In genomic region chr3:30492581-30493192, GRCh38 we compare ENCODE assay signal across 1 cellular context.
TF ChIP-seq lines count a peak whose summit lies in the region.

No MANE protein-coding gene starts in this region.

TF ChIP-seq in HepG2, 621 proteins besides CTCF, POLR2A, EP300 and RAD21 (continued from another document and continues in another):
- TF ChIP-seq UBTF (CRISPR knock-in tag; IDR thresholded peaks at IDR 0.05) (no peak), ZNF607 (CRISPR knock-in tag; IDR thresholded peaks at IDR 0.05; ENCODE audit: borderline replicate concordance) (no peak), ZNF24 (IDR thresholded peaks at IDR 0.05) (peak; percentile 92), ZNF253 (CRISPR knock-in tag; IDR thresholded peaks at IDR 0.05; ENCODE audit: borderline replicate concordance) (no peak), ZBTB21 (CRISPR knock-in tag; IDR thresholded peaks at IDR 0.05) (no peak), MAFF (IDR thresholded peaks at IDR 0.05; ENCODE audit: low read depth, low read length) (peak; percentile 29), MATR3 (CRISPR knock-in tag; IDR thresholded peaks at IDR 0.05) (no peak), ZNF234 (CRISPR knock-in tag; conservative IDR thresholded peaks at IDR 0.05) (no peak), ZNF616 (CRISPR knock-in tag; IDR thresholded peaks at IDR 0.05; ENCODE audit: low read depth) (no peak), ZNF501 (CRISPR knock-in tag; IDR thresholded peaks at IDR 0.05) (no peak), MED1 (CRISPR knock-in tag; IDR thresholded peaks at IDR 0.05) (peak; percentile 87), ATF2 (CRISPR knock-in tag; IDR thresholded peaks at IDR 0.05) (no peak), ARID3A (IDR thresholded peaks at IDR 0.05; ENCODE audit: low read depth, low read length) (peak; percentile 100), ZNF468 (CRISPR knock-in tag; IDR thresholded peaks at IDR 0.05) (no peak), DMTF1 (CRISPR knock-in tag; IDR thresholded peaks at IDR 0.05) (no peak), ZFP62 (CRISPR knock-in tag; IDR thresholded peaks at IDR 0.05) (no peak), CBFB (CRISPR knock-in tag; IDR thresholded peaks at IDR 0.05) (no peak), XBP1 (CRISPR knock-in tag; IDR thresholded peaks at IDR 0.05) (no peak), CENPT (CRISPR knock-in tag; IDR thresholded peaks at IDR 0.05; ENCODE audit: low read depth) (no peak), ATRX (CRISPR knock-in tag; IDR thresholded peaks at IDR 0.05; ENCODE audit: borderline replicate concordance) (no peak), SALL1 (CRISPR knock-in tag; IDR thresholded peaks at IDR 0.05) (peak; percentile 66; the same call in 1 of the 2 replicates), SETDB1 (CRISPR knock-in tag; IDR thresholded peaks at IDR 0.05; ENCODE audit: borderline replicate concordance) (no peak), ASH2L (IDR thresholded peaks at IDR 0.05; ENCODE audit: insufficient read length, low read depth, low read length) (peak; percentile 76), LCORL (IDR thresholded peaks at IDR 0.05) (peak; percentile 47; the same call in 1 of the 2 replicates), LCORL (CRISPR knock-in tag; IDR thresholded peaks at IDR 0.05) (no peak; the same call in 1 of the 2 replicates), ZNF782 (CRISPR knock-in tag; IDR thresholded peaks at IDR 0.05; ENCODE audit: borderline replicate concordance) (no peak), TBL1XR1 (IDR thresholded peaks at IDR 0.05; ENCODE audit: borderline replicate concordance, low read length, partially characterized antibody) (peak; percentile 72), SPEN (CRISPR knock-in tag; IDR thresholded peaks at IDR 0.05; ENCODE audit: low read depth) (no peak), ZNF33A (CRISPR knock-in tag; IDR thresholded peaks at IDR 0.05; ENCODE audit: borderline replicate concordance) (no peak), EED (CRISPR knock-in tag; IDR thresholded peaks at IDR 0.05) (no peak), CCDC6 (CRISPR knock-in tag; IDR thresholded peaks at IDR 0.05) (no peak), ZNF550 (CRISPR knock-in tag; IDR thresholded peaks at IDR 0.05; ENCODE audit: borderline replicate concordance) (no peak), SATB2 (CRISPR knock-in tag; IDR thresholded peaks at IDR 0.05) (no peak), THAP11 (CRISPR knock-in tag; IDR thresholded peaks at IDR 0.05) (peak; percentile 20; the same call in 1 of the 2 replicates), NR2F2 (IDR thresholded peaks at IDR 0.05; ENCODE audit: borderline replicate concordance, low read depth) (peak; percentile 84; the same call in 1 of the 2 replicates), MXD1 (CRISPR knock-in tag; IDR thresholded peaks at IDR 0.05) (no peak), E2F2 (CRISPR knock-in tag; IDR thresholded peaks at IDR 0.05; ENCODE audit: borderline replicate concordance) (no peak), FOXK2 (IDR thresholded peaks at IDR 0.05) (peak; percentile 80; the same call in 1 of the 2 replicates), TGIF2 (CRISPR knock-in tag; IDR thresholded peaks at IDR 0.05) (peak; percentile 88; the same call in 1 of the 2 replicates), RXRA (CRISPR knock-in tag; IDR thresholded peaks at IDR 0.05) (peak; percentile 67; the same call in 1 of the 2 replicates), NFYB (CRISPR knock-in tag; IDR thresholded peaks at IDR 0.05) (no peak), ZNF878 (CRISPR knock-in tag; IDR thresholded peaks at IDR 0.05) (peak; percentile 29; the same call in 1 of the 2 replicates)
- TF ChIP-seq, protein P1, sequence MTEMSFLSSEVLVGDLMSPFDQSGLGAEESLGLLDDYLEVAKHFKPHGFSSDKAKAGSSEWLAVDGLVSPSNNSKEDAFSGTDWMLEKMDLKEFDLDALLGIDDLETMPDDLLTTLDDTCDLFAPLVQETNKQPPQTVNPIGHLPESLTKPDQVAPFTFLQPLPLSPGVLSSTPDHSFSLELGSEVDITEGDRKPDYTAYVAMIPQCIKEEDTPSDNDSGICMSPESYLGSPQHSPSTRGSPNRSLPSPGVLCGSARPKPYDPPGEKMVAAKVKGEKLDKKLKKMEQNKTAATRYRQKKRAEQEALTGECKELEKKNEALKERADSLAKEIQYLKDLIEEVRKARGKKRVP (CRISPR knock-in tag; IDR thresholded peaks at IDR 0.05): peak in 1 of 2 experiments; percentile 45; a peak in 2 of 4 replicates
- TF ChIP-seq, protein P2, sequence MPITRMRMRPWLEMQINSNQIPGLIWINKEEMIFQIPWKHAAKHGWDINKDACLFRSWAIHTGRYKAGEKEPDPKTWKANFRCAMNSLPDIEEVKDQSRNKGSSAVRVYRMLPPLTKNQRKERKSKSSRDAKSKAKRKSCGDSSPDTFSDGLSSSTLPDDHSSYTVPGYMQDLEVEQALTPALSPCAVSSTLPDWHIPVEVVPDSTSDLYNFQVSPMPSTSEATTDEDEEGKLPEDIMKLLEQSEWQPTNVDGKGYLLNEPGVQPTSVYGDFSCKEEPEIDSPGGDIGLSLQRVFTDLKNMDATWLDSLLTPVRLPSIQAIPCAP (CRISPR knock-in tag; IDR thresholded peaks at IDR 0.05; ENCODE audit: low read depth): no peak
- TF ChIP-seq, protein P3, sequence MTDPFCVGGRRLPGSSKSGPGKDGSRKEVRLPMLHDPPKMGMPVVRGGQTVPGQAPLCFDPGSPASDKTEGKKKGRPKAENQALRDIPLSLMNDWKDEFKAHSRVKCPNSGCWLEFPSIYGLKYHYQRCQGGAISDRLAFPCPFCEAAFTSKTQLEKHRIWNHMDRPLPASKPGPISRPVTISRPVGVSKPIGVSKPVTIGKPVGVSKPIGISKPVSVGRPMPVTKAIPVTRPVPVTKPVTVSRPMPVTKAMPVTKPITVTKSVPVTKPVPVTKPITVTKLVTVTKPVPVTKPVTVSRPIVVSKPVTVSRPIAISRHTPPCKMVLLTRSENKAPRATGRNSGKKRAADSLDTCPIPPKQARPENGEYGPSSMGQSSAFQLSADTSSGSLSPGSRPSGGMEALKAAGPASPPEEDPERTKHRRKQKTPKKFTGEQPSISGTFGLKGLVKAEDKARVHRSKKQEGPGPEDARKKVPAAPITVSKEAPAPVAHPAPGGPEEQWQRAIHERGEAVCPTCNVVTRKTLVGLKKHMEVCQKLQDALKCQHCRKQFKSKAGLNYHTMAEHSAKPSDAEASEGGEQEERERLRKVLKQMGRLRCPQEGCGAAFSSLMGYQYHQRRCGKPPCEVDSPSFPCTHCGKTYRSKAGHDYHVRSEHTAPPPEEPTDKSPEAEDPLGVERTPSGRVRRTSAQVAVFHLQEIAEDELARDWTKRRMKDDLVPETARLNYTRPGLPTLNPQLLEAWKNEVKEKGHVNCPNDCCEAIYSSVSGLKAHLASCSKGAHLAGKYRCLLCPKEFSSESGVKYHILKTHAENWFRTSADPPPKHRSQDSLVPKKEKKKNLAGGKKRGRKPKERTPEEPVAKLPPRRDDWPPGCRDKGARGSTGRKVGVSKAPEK (CRISPR knock-in tag; IDR thresholded peaks at IDR 0.05; ENCODE audit: borderline replicate concordance): no peak
- TF ChIP-seq, protein P4, sequence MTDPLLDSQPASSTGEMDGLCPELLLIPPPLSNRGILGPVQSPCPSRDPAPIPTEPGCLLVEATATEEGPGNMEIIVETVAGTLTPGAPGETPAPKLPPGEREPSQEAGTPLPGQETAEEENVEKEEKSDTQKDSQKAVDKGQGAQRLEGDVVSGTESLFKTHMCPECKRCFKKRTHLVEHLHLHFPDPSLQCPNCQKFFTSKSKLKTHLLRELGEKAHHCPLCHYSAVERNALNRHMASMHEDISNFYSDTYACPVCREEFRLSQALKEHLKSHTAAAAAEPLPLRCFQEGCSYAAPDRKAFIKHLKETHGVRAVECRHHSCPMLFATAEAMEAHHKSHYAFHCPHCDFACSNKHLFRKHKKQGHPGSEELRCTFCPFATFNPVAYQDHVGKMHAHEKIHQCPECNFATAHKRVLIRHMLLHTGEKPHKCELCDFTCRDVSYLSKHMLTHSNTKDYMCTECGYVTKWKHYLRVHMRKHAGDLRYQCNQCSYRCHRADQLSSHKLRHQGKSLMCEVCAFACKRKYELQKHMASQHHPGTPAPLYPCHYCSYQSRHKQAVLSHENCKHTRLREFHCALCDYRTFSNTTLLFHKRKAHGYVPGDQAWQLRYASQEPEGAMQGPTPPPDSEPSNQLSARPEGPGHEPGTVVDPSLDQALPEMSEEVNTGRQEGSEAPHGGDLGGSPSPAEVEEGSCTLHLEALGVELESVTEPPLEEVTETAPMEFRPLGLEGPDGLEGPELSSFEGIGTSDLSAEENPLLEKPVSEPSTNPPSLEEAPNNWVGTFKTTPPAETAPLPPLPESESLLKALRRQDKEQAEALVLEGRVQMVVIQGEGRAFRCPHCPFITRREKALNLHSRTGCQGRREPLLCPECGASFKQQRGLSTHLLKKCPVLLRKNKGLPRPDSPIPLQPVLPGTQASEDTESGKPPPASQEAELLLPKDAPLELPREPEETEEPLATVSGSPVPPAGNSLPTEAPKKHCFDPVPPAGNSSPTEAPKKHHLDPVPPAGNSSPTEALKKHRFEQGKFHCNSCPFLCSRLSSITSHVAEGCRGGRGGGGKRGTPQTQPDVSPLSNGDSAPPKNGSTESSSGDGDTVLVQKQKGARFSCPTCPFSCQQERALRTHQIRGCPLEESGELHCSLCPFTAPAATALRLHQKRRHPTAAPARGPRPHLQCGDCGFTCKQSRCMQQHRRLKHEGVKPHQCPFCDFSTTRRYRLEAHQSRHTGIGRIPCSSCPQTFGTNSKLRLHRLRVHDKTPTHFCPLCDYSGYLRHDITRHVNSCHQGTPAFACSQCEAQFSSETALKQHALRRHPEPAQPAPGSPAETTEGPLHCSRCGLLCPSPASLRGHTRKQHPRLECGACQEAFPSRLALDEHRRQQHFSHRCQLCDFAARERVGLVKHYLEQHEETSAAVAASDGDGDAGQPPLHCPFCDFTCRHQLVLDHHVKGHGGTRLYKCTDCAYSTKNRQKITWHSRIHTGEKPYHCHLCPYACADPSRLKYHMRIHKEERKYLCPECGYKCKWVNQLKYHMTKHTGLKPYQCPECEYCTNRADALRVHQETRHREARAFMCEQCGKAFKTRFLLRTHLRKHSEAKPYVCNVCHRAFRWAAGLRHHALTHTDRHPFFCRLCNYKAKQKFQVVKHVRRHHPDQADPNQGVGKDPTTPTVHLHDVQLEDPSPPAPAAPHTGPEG (CRISPR knock-in tag; IDR thresholded peaks at IDR 0.05): no peak
